In the genomic region with DNA sequence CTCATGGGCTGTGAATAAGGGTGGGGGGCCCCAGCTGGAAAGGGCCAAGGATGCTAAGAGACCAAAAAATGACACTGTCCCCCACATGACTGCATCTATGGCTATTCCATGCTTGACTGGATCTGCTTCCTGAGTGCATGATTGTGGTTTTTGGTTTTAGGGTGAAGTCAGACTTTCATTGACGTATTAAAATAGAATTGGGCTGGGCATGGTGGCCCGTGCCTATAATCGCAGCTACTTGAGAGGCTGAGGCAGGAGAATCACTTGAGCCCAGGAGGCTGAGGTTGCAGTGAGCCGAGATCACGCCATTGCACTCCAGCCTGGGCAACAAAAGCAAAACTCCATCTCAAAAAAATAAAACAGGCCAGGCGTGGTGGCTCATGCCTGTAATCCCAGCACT, we compare ENCODE assay signal across 15 cellular contexts. TPM values are rescaled to one million over a fixed set of nuclear protein-coding genes. Genes with fewer than 3 reads are reported as not detected.
DNase-seq lines count a peak whose midpoint lies in the region; ATAC-seq, FAIRE-seq and TF ChIP-seq lines count a peak whose summit lies in the region.
"Not testable (repeated sequence)": the region's sequence is repeated elsewhere in the genome, so short reads cannot be mapped to it uniquely, and the experiment has no call there.
"Had no signal": no experiment of that assay in that cellular context is flagged by ENCODE, and none has a peak within 500 bp of the region (broad histone marks: within the 10 kb centered on the region; RNA-seq: fewer than 3 reads in every experiment).

No MANE protein-coding gene starts in this region.

- H3K9me3 Mint-ChIP-seq in activated CD4-positive, alpha-beta memory T cell treated with anti-CD3 and anti-CD28 coated beads, Interleukin-2, amount 10 ng/mL, durations not matched to agents 7 days and 5 days; immature natural killer cell: not testable (repeated sequence)

- CTCF ChIA-PET in activated CD4-positive, alpha-beta memory T cell treated with anti-CD3 and anti-CD28 coated beads, Interleukin-2, amount 10 ng/mL, durations not matched to agents 7 days and 5 days (lab: Charles Lee): interaction anchor here (1.6 kb wide), 1 partner anchor 18 kb away, joined by 4 read pairs; no protein-coding TSS in a partner anchor

- H3K4me1 Mint-ChIP-seq in activated CD4-positive, alpha-beta memory T cell treated with anti-CD3 and anti-CD28 coated beads, Interleukin-2, amount 10 ng/mL, durations not matched to agents 7 days and 5 days: peaks cover 34% of the 10 kb centered on the region
- peaks cover 20 to 45% of the 10 kb centered on the region in 2 donors for H3K4me1 Mint-ChIP-seq in immature natural killer cell

- POLR2A ChIA-PET in activated CD4-positive, alpha-beta memory T cell treated with anti-CD3 and anti-CD28 coated beads, Interleukin-2, amount 10 ng/mL, durations not matched to agents 7 days and 5 days (lab: Charles Lee): interaction anchor here (1.9 to 9.6 kb wide), 3 partner anchors 18 to 26 kb away, joined by 4 to 226 read pairs (median 9); no protein-coding TSS in a partner anchor

- H3K4me3 Mint-ChIP-seq in activated CD4-positive, alpha-beta memory T cell treated with anti-CD3 and anti-CD28 coated beads, Interleukin-2, amount 10 ng/mL, durations not matched to agents 7 days and 5 days: not testable (repeated sequence)
- peak overlapping the region in 1 of 5 donors; percentile 2 for H3K4me3 Mint-ChIP-seq in immature natural killer cell

- H3K27me3 Mint-ChIP-seq in activated CD4-positive, alpha-beta memory T cell treated with anti-CD3 and anti-CD28 coated beads, Interleukin-2, amount 10 ng/mL, durations not matched to agents 7 days and 5 days; immature natural killer cell (ENCODE audit: low read depth in 3 of 3): not testable (repeated sequence)

- FAIRE-seq in GM12891 (lab: Jason Lieb, UNC): peak; percentile 54

- ATAC-seq in GM19025 (IDR thresholded peaks at IDR 0.05; ENCODE audit: low read depth, unreplicated experiment) (peak; percentile 57), GM21447 (IDR thresholded peaks at IDR 0.05; ENCODE audit: unreplicated experiment) (peak; percentile 74), HG02973 (IDR thresholded peaks at IDR 0.05; ENCODE audit: unreplicated experiment) (peak; percentile 36), HG03571 (IDR thresholded peaks at IDR 0.05; ENCODE audit: unreplicated experiment) (peak; percentile 50)

- peak overlapping the region; percentile 28 for H3K27ac Mint-ChIP-seq in activated CD4-positive, alpha-beta memory T cell treated with anti-CD3 and anti-CD28 coated beads, Interleukin-2, amount 10 ng/mL, durations not matched to agents 7 days and 5 days
- peak overlapping the region; percentile 35 to 76 (median 72) for H3K27ac Mint-ChIP-seq in immature natural killer cell

- H3K36me3 Mint-ChIP-seq in activated CD4-positive, alpha-beta memory T cell treated with anti-CD3 and anti-CD28 coated beads, Interleukin-2, amount 10 ng/mL, durations not matched to agents 7 days and 5 days (ENCODE audit: low read depth): peaks cover 75% of the 10 kb centered on the region
- peaks cover 21 to 51% (median 23%) of the 10 kb centered on the region in 3 donors for H3K36me3 Mint-ChIP-seq in immature natural killer cell

- DNase-seq in GM12891 (ENCODE audit: insufficient read length, low spot score); activated CD4-positive, alpha-beta memory T cell treated with anti-CD3 and anti-CD28 coated beads, Interleukin-2, amount 10 ng/mL, durations not matched to agents 7 days and 5 days; immature natural killer cell: not testable (repeated sequence)

- not testable (repeated sequence) for TF ChIP-seq POLR2A in GM12891 (IDR thresholded peaks at IDR 0.05; ENCODE audit: low read depth, low read length)

TF ChIP-seq in GM12891, 5 proteins besides CTCF, POLR2A, EP300 and RAD21:
- peak; percentile 93 for TF ChIP-seq PAX5 (IDR thresholded peaks at IDR 0.05; ENCODE audit: insufficient read depth, low read length, severe bottlenecking)

RNA-seq across cellular contexts. Expression of a gene that starts 12.4 kb away (rescaled TPM):
- 28.3 TPM for polyA plus RNA-seq in GM12891 (2012; ENCODE audit: low read depth, missing spikeins)
- total RNA-seq in activated CD4-positive, alpha-beta memory T cell treated with anti-CD3 and anti-CD28 coated beads, Interleukin-2, amount 10 ng/mL, durations not matched to agents 7 days and 5 days: 10 to 100 TPM; 27.2 to 28.3 TPM
- polyA plus RNA-seq in immature natural killer cell: 10 to 100 TPM; 13.2 to 20.2 (median 17.2) TPM

RNA-seq across cellular contexts. Expression of a gene that starts 24.8 kb away (rescaled TPM):
- 27.6 TPM for polyA plus RNA-seq in GM12891 (2012; ENCODE audit: low read depth, missing spikeins)
- total RNA-seq in activated CD4-positive, alpha-beta memory T cell treated with anti-CD3 and anti-CD28 coated beads, Interleukin-2, amount 10 ng/mL, durations not matched to agents 7 days and 5 days: 10 to 100 TPM; 59.5 to 61.9 TPM
- polyA plus RNA-seq in immature natural killer cell: 100 to 1,000 TPM in 1 of 3 donors, 10 to 100 TPM in 2; 73.5 to 125 (median 80.6) TPM

RNA-seq across cellular contexts. Expression of a gene that starts 52.3 kb away (rescaled TPM):
- 1.0 TPM for polyA plus RNA-seq in GM12891 (2012; ENCODE audit: low read depth, missing spikeins)
- total RNA-seq in activated CD4-positive, alpha-beta memory T cell treated with anti-CD3 and anti-CD28 coated beads, Interleukin-2, amount 10 ng/mL, durations not matched to agents 7 days and 5 days: under 1 TPM in 1 of 2 experiments, not detected in 1; 0.13 TPM
- polyA plus RNA-seq in immature natural killer cell: under 1 TPM in 1 of 3 donors, not detected in 2; 0.97 TPM
- total RNA-seq: CD4-positive, alpha-beta memory T cell; cerebellum; foreskin keratinocyte; hepatocyte; liver; mononuclear cell; skeletal muscle tissue; thyroid gland had no signal
- polyA plus RNA-seq: foreskin keratinocyte had no signal

RNA-seq across cellular contexts. Expression of a gene that starts 56.1 kb away (rescaled TPM):
- polyA plus RNA-seq in GM12891 (2012; ENCODE audit: low read depth, missing spikeins): 6.1 TPM
- total RNA-seq in activated CD4-positive, alpha-beta memory T cell treated with anti-CD3 and anti-CD28 coated beads, Interleukin-2, amount 10 ng/mL, durations not matched to agents 7 days and 5 days: 10 to 100 TPM in 1 of 2 experiments, 1 to 10 TPM in 1; 9.4 to 10.4 TPM
- 10 to 100 TPM; 16.2 to 25.8 (median 18.5) TPM for polyA plus RNA-seq in immature natural killer cell

RNA-seq across cellular contexts. Expression of a gene that starts 56.3 kb away (rescaled TPM):
- 12.5 TPM for polyA plus RNA-seq in GM12891 (2012; ENCODE audit: low read depth, missing spikeins)
- total RNA-seq in activated CD4-positive, alpha-beta memory T cell treated with anti-CD3 and anti-CD28 coated beads, Interleukin-2, amount 10 ng/mL, durations not matched to agents 7 days and 5 days: 10 to 100 TPM; 19.5 to 19.8 TPM
- 10 to 100 TPM; 13.5 to 22.8 (median 21.5) TPM for polyA plus RNA-seq in immature natural killer cell
